In the genomic region with DNA sequence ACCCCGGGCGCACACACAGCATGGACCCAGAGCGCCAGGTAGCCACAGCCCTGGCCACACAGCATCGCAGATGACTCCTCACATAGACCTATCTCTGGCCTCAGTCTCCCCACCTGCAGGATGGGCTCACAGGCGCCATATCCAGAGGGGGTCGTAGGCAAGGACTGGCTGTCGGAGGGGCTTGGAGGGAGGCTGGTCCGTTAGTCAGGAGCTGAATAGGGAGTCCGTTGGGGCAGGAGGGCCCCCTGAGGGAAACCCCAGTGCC, we compare ENCODE assay signal across 6 cellular contexts. TPM values are rescaled to one million over a fixed set of nuclear protein-coding genes. Genes with fewer than 3 reads are reported as not detected.
DNase-seq lines count a peak whose midpoint lies in the region; ATAC-seq and TF ChIP-seq lines count a peak whose summit lies in the region.

No MANE protein-coding gene starts in this region.

- intact Hi-C loops in left lung (cut with DNase I): no loop called here
- intact Hi-C loops in upper lobe of right lung (cut with DNase I): no loop called here

- TF ChIP-seq EP300 in SK-N-SH (IDR thresholded peaks at IDR 0.05; ENCODE audit: borderline replicate concordance in 1 of 2, low read depth in 1 of 2, low read length in 1 of 2): no peak

- H3K4me3 ChIP-seq in SK-N-SH (ENCODE audit: low read depth in 2 of 2, low read length in 1 of 2): peak overlapping the region; percentile 95 to 98
- H3K4me3 ChIP-seq in left lung: peak overlapping the region; percentile 85
- H3K4me3 ChIP-seq in upper lobe of right lung: peak overlapping the region; percentile 85

- peak overlapping the region; percentile 100 for H3K4me2 ChIP-seq in SK-N-SH

- H3K27ac ChIP-seq in SK-N-SH (ENCODE audit: low read depth in 2 of 2, low read length in 1 of 2) (peak overlapping the region; percentile 95 to 97), left lung (peak overlapping the region; percentile 92 to 93), upper lobe of right lung (peak overlapping the region; percentile 95)

- H3K9me3 ChIP-seq in SK-N-SH: no peaks in the 10 kb centered on the region
- H3K9me3 ChIP-seq in left lung: no peaks in the 10 kb centered on the region
- H3K9me3 ChIP-seq in upper lobe of right lung: no peaks in the 10 kb centered on the region

- no peaks in the 10 kb centered on the region for H3K9me2 ChIP-seq in SK-N-SH

- 91% methylated on average over 7 of the region's 9 CpGs for WGBS in SK-N-SH (ENCODE audit: low lambda C conversion rate)

- H4K20me1 ChIP-seq in SK-N-SH (ENCODE audit: insufficient read depth): peaks cover 40% of the 10 kb centered on the region

- peaks cover 21% of the 10 kb centered on the region for H3F3A ChIP-seq in SK-N-SH (replicated peaks; ENCODE audit: insufficient read depth)

- TF ChIP-seq CTCF in SK-N-SH (IDR thresholded peaks at IDR 0.05): no peak
- no peak for TF ChIP-seq CTCF in left lung (IDR thresholded peaks at IDR 0.05)
- TF ChIP-seq CTCF in upper lobe of right lung (IDR thresholded peaks at IDR 0.05): no peak

- CTCF ChIA-PET in SK-N-SH (lab: Yijun Ruan, JAX): interaction anchor here (0.7 to 4.1 kb wide), 3 partner anchors 23 to 54 kb away, joined by 3 to 28 read pairs (median 4); a partner anchor contains a TSS

- H3K36me3 ChIP-seq in SK-N-SH (replicated peaks in 1 of 2; ENCODE audit: control insufficient read depth in 1 of 2, insufficient read depth in 2 of 2, low read length in 1 of 2) (peaks cover 3 to 11% of the 10 kb centered on the region in 2 experiments), left lung (peaks cover 0 to 4% of the 10 kb centered on the region in 2 donors), upper lobe of right lung (no peaks in the 10 kb centered on the region)

- ATAC-seq in SK-N-SH treated with all-trans-retinoic acid at 6 μM for 48 hours: no peak
- no peak for ATAC-seq in left lung
- ATAC-seq in upper lobe of right lung: no peak

- POLR2A ChIA-PET in SK-N-SH (lab: Yijun Ruan, JAX): interaction anchor here (0.8 kb wide), 1 partner anchor 15 kb away, joined by 3 read pairs; no protein-coding TSS in a partner anchor

- H3K27me3 ChIP-seq in SK-N-SH (ENCODE audit: insufficient read depth): no peaks in the 10 kb centered on the region
- H3K27me3 ChIP-seq in left lung: peaks cover 0 to 33% of the 10 kb centered on the region in 2 donors
- H3K27me3 ChIP-seq in upper lobe of right lung: no peaks in the 10 kb centered on the region

- DNase-seq in SK-N-SH: no peak
- no peak for DNase-seq in left lung
- DNase-seq in upper lobe of right lung: no peak
- no peak for DNase-seq in HK-2 (ENCODE audit: unreplicated experiment)
- DNase-seq in HUDEP-2 (lab: John Stamatoyannopoulos, UW; ENCODE audit: unreplicated experiment in 76 of 76): no peak

- H3K9ac ChIP-seq in SK-N-SH: peak overlapping the region; percentile 99

- peaks cover 66% of the 10 kb centered on the region for H3K79me2 ChIP-seq in SK-N-SH (ENCODE audit: insufficient read depth)

- no peak overlapping the region for H2AFZ ChIP-seq in SK-N-SH (ENCODE audit: low read depth)

- H3K4me1 ChIP-seq in SK-N-SH (ENCODE audit: control insufficient read depth in 1 of 2, insufficient read depth in 2 of 2, low read depth in 1 of 2, low read length in 1 of 2): peaks cover 46 to 67% of the 10 kb centered on the region in 2 experiments; a peak in 3 of 4 replicates
- peaks cover 72 to 78% of the 10 kb centered on the region in 2 donors for H3K4me1 ChIP-seq in left lung
- H3K4me1 ChIP-seq in upper lobe of right lung: peaks cover 77% of the 10 kb centered on the region

- TF ChIP-seq RAD21 in SK-N-SH (IDR thresholded peaks at IDR 0.05; ENCODE audit: low read length): no peak

TF ChIP-seq in SK-N-SH, 30 proteins besides CTCF, POLR2A, EP300 and RAD21:
- TF ChIP-seq SIN3A (IDR thresholded peaks at IDR 0.05; ENCODE audit: borderline replicate concordance, low read depth, low read length) (no peak), SMC3 (IDR thresholded peaks at IDR 0.05; ENCODE audit: low read depth, low read length) (no peak), MXI1 (IDR thresholded peaks at IDR 0.05; ENCODE audit: low read depth, low read length) (no peak), POLR2AphosphoS5 (IDR thresholded peaks at IDR 0.05; ENCODE audit: low read depth, low read length) (no peak), YY1 (IDR thresholded peaks at IDR 0.05; ENCODE audit: low read depth) (no peak)
- TF ChIP-seq, protein P1, sequence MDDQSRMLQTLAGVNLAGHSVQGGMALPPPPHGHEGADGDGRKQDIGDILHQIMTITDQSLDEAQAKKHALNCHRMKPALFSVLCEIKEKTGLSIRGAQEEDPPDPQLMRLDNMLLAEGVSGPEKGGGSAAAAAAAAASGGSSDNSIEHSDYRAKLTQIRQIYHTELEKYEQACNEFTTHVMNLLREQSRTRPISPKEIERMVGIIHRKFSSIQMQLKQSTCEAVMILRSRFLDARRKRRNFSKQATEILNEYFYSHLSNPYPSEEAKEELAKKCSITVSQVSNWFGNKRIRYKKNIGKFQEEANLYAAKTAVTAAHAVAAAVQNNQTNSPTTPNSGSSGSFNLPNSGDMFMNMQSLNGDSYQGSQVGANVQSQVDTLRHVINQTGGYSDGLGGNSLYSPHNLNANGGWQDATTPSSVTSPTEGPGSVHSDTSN (IDR thresholded peaks at IDR 0.05): no peak

TF ChIP-seq in SK-N-SH treated with all-trans-retinoic acid at 6 μM for 48 hours, 23 proteins besides CTCF, POLR2A, EP300 and RAD21 (continues in another document):
- TF ChIP-seq CSDC2 (CRISPR knock-in tag; IDR thresholded peaks at IDR 0.05): no peak
- no peak for TF ChIP-seq TCF4 (CRISPR knock-in tag; IDR thresholded peaks at IDR 0.05; ENCODE audit: borderline replicate concordance)
- TF ChIP-seq OSR1 (CRISPR knock-in tag; IDR thresholded peaks at IDR 0.05): no peak
- TF ChIP-seq ZNF8 (CRISPR knock-in tag; IDR thresholded peaks at IDR 0.05): no peak
- TF ChIP-seq PPARA (CRISPR knock-in tag; IDR thresholded peaks at IDR 0.05; ENCODE audit: borderline replicate concordance): no peak
- TF ChIP-seq ZC3H10 (CRISPR knock-in tag; IDR thresholded peaks at IDR 0.05): no peak
- no peak for TF ChIP-seq ESRRG (CRISPR knock-in tag; IDR thresholded peaks at IDR 0.05)
- TF ChIP-seq, protein P2, sequence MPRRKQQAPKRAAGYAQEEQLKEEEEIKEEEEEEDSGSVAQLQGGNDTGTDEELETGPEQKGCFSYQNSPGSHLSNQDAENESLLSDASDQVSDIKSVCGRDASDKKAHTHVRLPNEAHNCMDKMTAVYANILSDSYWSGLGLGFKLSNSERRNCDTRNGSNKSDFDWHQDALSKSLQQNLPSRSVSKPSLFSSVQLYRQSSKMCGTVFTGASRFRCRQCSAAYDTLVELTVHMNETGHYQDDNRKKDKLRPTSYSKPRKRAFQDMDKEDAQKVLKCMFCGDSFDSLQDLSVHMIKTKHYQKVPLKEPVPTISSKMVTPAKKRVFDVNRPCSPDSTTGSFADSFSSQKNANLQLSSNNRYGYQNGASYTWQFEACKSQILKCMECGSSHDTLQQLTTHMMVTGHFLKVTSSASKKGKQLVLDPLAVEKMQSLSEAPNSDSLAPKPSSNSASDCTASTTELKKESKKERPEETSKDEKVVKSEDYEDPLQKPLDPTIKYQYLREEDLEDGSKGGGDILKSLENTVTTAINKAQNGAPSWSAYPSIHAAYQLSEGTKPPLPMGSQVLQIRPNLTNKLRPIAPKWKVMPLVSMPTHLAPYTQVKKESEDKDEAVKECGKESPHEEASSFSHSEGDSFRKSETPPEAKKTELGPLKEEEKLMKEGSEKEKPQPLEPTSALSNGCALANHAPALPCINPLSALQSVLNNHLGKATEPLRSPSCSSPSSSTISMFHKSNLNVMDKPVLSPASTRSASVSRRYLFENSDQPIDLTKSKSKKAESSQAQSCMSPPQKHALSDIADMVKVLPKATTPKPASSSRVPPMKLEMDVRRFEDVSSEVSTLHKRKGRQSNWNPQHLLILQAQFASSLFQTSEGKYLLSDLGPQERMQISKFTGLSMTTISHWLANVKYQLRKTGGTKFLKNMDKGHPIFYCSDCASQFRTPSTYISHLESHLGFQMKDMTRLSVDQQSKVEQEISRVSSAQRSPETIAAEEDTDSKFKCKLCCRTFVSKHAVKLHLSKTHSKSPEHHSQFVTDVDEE (CRISPR knock-in tag; IDR thresholded peaks at IDR 0.05): no peak
- no peak for TF ChIP-seq SNAI2 (CRISPR knock-in tag; IDR thresholded peaks at IDR 0.05)
- no peak for TF ChIP-seq RARB (CRISPR knock-in tag; IDR thresholded peaks at IDR 0.05)
- TF ChIP-seq ZNF565 (CRISPR knock-in tag; conservative IDR thresholded peaks at IDR 0.05; ENCODE audit: low read depth): no peak
- TF ChIP-seq ARNTL (CRISPR knock-in tag; IDR thresholded peaks at IDR 0.05; ENCODE audit: borderline replicate concordance, low read depth): no peak

RNA-seq across cellular contexts. Expression of a gene that starts 2.1 kb away (rescaled TPM):
- 85.8 and 108 TPM in 2 replicates for polyA plus RNA-seq in SK-N-SH (2012; rRNA removed)
- 38.1 and 61.2 TPM in 2 replicates for polyA plus RNA-seq in SK-N-SH (2012; cell fraction: cytosol; rRNA removed)
- 385 and 523 TPM in 2 replicates for polyA plus RNA-seq in SK-N-SH (2012; cell fraction: nucleus; rRNA removed)
- total RNA-seq in left lung (100 to 1,000 TPM; 237 to 391 TPM), upper lobe of right lung (308 TPM)

RNA-seq across cellular contexts. Expression of a gene that starts 21.5 kb away (rescaled TPM):
- polyA plus RNA-seq in SK-N-SH (2012; rRNA removed): 5.6 and 5.8 TPM in 2 replicates
- 1.2 and 2.3 TPM in 2 replicates for polyA plus RNA-seq in SK-N-SH (2012; cell fraction: cytosol; rRNA removed)
- polyA plus RNA-seq in SK-N-SH (2012; cell fraction: nucleus; rRNA removed): 27.5 and 30.6 TPM in 2 replicates
- total RNA-seq in left lung: 1 to 10 TPM; 7.3 to 8.2 TPM
- 9.3 TPM for total RNA-seq in upper lobe of right lung

RNA-seq across cellular contexts. Expression of a gene that starts 35.1 kb away (rescaled TPM):
- polyA plus RNA-seq in SK-N-SH (2012; rRNA removed): 36.0 and 38.3 TPM in 2 replicates
- polyA plus RNA-seq in SK-N-SH (2012; cell fraction: cytosol; rRNA removed): 9.2 and 14.0 TPM in 2 replicates
- polyA plus RNA-seq in SK-N-SH (2012; cell fraction: nucleus; rRNA removed): 182 and 260 TPM in 2 replicates
- total RNA-seq in left lung (10 to 100 TPM; 10.3 to 15.1 TPM), upper lobe of right lung (26.1 TPM)

RNA-seq across cellular contexts. Expression of a gene that starts 37.8 kb away (rescaled TPM):
- polyA plus RNA-seq in SK-N-SH (2012; rRNA removed): 45.1 and 45.7 TPM in 2 replicates
- 19.7 and 29.4 TPM in 2 replicates for polyA plus RNA-seq in SK-N-SH (2012; cell fraction: cytosol; rRNA removed)
- 132 and 167 TPM in 2 replicates for polyA plus RNA-seq in SK-N-SH (2012; cell fraction: nucleus; rRNA removed)
- total RNA-seq in left lung: 10 to 100 TPM; 41.5 to 53.0 TPM
- 54.0 TPM for total RNA-seq in upper lobe of right lung

RNA-seq across cellular contexts. Expression of a gene that starts 43.8 kb away (rescaled TPM):
- polyA plus RNA-seq in SK-N-SH (2012; rRNA removed): 118 TPM in 2 replicates
- 43.8 and 58.3 TPM in 2 replicates for polyA plus RNA-seq in SK-N-SH (2012; cell fraction: cytosol; rRNA removed)
- polyA plus RNA-seq in SK-N-SH (2012; cell fraction: nucleus; rRNA removed): 480 and 590 TPM in 2 replicates
- total RNA-seq in left lung (10 to 100 TPM; 11.6 to 14.6 TPM), upper lobe of right lung (22.2 TPM)
